28 cellular contexts compared by ENCODE assay signal in genomic region chr3:98500019-98500418, GRCh38. TPM values are rescaled to one million over a fixed set of nuclear protein-coding genes. Genes with fewer than 3 reads are reported as not detected.
"Had no signal": no experiment of that assay in that cellular context is flagged by ENCODE, and none has a peak within 500 bp of the region (broad histone marks: within the 10 kb centered on the region; RNA-seq: fewer than 3 reads in every experiment).

No MANE protein-coding gene starts in this region.

- FAIRE-seq: astrocyte, colon, endothelial cell of umbilical vein, small intestine had no signal

- ATAC-seq: activated CD8-positive, alpha-beta memory T cell treated with anti-CD3 and anti-CD28 coated beads, Interleukin-2, amount 10 ng/mL, durations not matched to agents 7 days and 5 days; activated CD8-positive, alpha-beta T cell treated with anti-CD3 and anti-CD28 coated beads for 36 hours; activated naive CD4-positive, alpha-beta T cell treated with anti-CD3 and anti-CD28 coated beads, Interleukin-2, amount 50 U/mL, for 72 hours; effector memory CD8-positive, alpha-beta T cell; heart left ventricle; lower lobe of right lung; naive thymus-derived CD8-positive, alpha-beta T cell; sciatic nerve; stimulated activated memory B cell treated with anti-CD40 and anti-IgM and Interleukin-4, amounts not matched to agents 10 μg/mL and 1 μg/mL and 100 μg/mL, for 72 hours had no signal

- DNase-seq: activated CD4-positive, alpha-beta T cell treated with anti-CD3 and anti-CD28 coated beads, Interleukin-2, amount 10 ng/mL, durations not matched to agents 24 days and 14 days; activated CD8-positive, alpha-beta memory T cell treated with anti-CD3 and anti-CD28 coated beads, Interleukin-2, amount 10 ng/mL, durations not matched to agents 7 days and 5 days; activated CD8-positive, alpha-beta T cell treated with anti-CD3 and anti-CD28 coated beads for 36 hours; activated gamma-delta T cell treated with Interleukin-2 at 50 U/mL for 16 hours; activated T-cell treated with anti-CD3 and anti-CD28 coated beads for 4 hours; effector memory CD8-positive, alpha-beta T cell; heart left ventricle; islet precursor cell; lower lobe of right lung; naive thymus-derived CD8-positive, alpha-beta T cell; posterior cingulate gyrus; small intestine; stomach; transverse colon; uterus had no signal

- H3K4me3 ChIP-seq: heart left ventricle, lower lobe of right lung, neural progenitor cell, stomach, transverse colon, uterus had no signal

RNA-seq across cellular contexts. Expression of gene OR5K2, which starts 2.5 kb away (rescaled TPM):
- total RNA-seq: activated CD4-positive, alpha-beta T cell treated with anti-CD3 and anti-CD28 coated beads, Interleukin-2, amount 10 ng/mL, durations not matched to agents 24 days and 14 days; activated CD8-positive, alpha-beta memory T cell treated with anti-CD3 and anti-CD28 coated beads, Interleukin-2, amount 10 ng/mL, durations not matched to agents 7 days and 5 days; activated CD8-positive, alpha-beta T cell treated with anti-CD3 and anti-CD28 coated beads for 36 hours; activated naive CD4-positive, alpha-beta T cell treated with anti-CD3 and anti-CD28 coated beads, Interleukin-2, amount 50 U/mL, for 72 hours; activated T-helper 1 cell treated with anti-CD3 and anti-CD28 coated beads, Interleukin-12 subunit alpha, Interleukin-12 subunit beta, Interleukin-2, Interleukin-4 antibody, amounts not matched to agents 30 ng/mL and 10 ng/mL and 1 ng/mL, durations not matched to agents 14 hours and 24 hours and 36 hours; astrocyte; dermis microvascular lymphatic vessel endothelial cell; endothelial cell of umbilical vein; fibroblast of villous mesenchyme; heart left ventricle; lower lobe of right lung; naive thymus-derived CD8-positive, alpha-beta T cell; omental fat pad; sciatic nerve; stomach; T-helper 2 cell treated with Interferon-gamma antibody and Interleukin-4, amounts not matched to agents 100 ng/mL and 5 ng/mL, for 36 hours; temporal lobe; transverse colon; uterus had no signal

RNA-seq across cellular contexts. Expression of gene GPR15, which starts 31.8 kb away (rescaled TPM):
- total RNA-seq: astrocyte, dermis microvascular lymphatic vessel endothelial cell, endothelial cell of umbilical vein, fibroblast of villous mesenchyme, heart left ventricle, stomach, temporal lobe, uterus had no signal

RNA-seq across cellular contexts. Expression of gene OR5K1, which starts 37.0 kb away (rescaled TPM):
- total RNA-seq: activated CD4-positive, alpha-beta T cell treated with anti-CD3 and anti-CD28 coated beads, Interleukin-2, amount 10 ng/mL, durations not matched to agents 24 days and 14 days; activated CD8-positive, alpha-beta memory T cell treated with anti-CD3 and anti-CD28 coated beads, Interleukin-2, amount 10 ng/mL, durations not matched to agents 7 days and 5 days; activated CD8-positive, alpha-beta T cell treated with anti-CD3 and anti-CD28 coated beads for 36 hours; activated naive CD4-positive, alpha-beta T cell treated with anti-CD3 and anti-CD28 coated beads, Interleukin-2, amount 50 U/mL, for 72 hours; activated T-helper 1 cell treated with anti-CD3 and anti-CD28 coated beads, Interleukin-12 subunit alpha, Interleukin-12 subunit beta, Interleukin-2, Interleukin-4 antibody, amounts not matched to agents 30 ng/mL and 10 ng/mL and 1 ng/mL, durations not matched to agents 14 hours and 24 hours and 36 hours; astrocyte; dermis microvascular lymphatic vessel endothelial cell; endothelial cell of umbilical vein; fibroblast of villous mesenchyme; heart left ventricle; lower lobe of right lung; naive thymus-derived CD8-positive, alpha-beta T cell; omental fat pad; sciatic nerve; stomach; T-helper 2 cell treated with Interferon-gamma antibody and Interleukin-4, amounts not matched to agents 100 ng/mL and 5 ng/mL, for 36 hours; temporal lobe; transverse colon; uterus had no signal
